31 cellular contexts compared by ENCODE assay signal in the genomic region with DNA sequence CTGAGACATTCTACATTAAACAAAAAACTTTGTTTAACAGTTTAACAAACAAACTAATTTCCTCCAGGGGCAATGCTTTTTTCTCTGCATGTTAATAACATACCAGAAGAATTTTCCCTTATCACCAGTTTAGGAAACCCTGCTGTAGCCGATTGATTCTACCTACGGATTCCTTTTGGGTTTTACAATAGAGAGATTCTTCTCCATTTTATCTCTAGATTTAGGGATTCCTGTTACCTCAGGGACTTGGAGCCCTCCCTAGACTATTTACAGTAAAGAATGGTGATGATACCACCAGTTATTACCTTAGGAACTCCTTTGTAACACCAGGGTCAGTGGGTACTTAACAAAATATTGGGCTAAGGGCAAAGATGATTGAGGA. TPM values are rescaled to one million over a fixed set of nuclear protein-coding genes. Genes with fewer than 3 reads are reported as not detected.
"Had no signal": no experiment of that assay in that cellular context is flagged by ENCODE, and none has a peak within 500 bp of the region (broad histone marks: within the 10 kb centered on the region; RNA-seq: fewer than 3 reads in every experiment).

No MANE protein-coding gene starts in this region.

- ATAC-seq: activated CD8-positive, alpha-beta memory T cell treated with anti-CD3 and anti-CD28 coated beads, Interleukin-2, amount 10 ng/mL, durations not matched to agents 7 days and 5 days; activated naive CD8-positive, alpha-beta T cell treated with anti-CD3 and anti-CD28 coated beads, Interleukin-2, amount 50 U/mL, for 24 hours; mucosa of descending colon; right cardiac atrium; stimulated activated naive CD8-positive, alpha-beta T cell treated with anti-CD3 and anti-CD28 coated beads, Interleukin-15, amount 100 ng/mL, for 72 hours had no signal

- H3K27ac ChIP-seq: dorsolateral prefrontal cortex, epithelial cell of prostate, left lung, prostate gland, vagina had no signal

- H3K4me3 Mint-ChIP-seq: activated CD4-positive, alpha-beta memory T cell treated with anti-CD3 and anti-CD28 coated beads, Interleukin-2, amount 10 ng/mL, durations not matched to agents 7 days and 5 days; activated CD8-positive, alpha-beta memory T cell treated with anti-CD3 and anti-CD28 coated beads, Interleukin-2, amount 10 ng/mL, durations not matched to agents 7 days and 5 days; activated naive CD4-positive, alpha-beta T cell treated with anti-CD3 and anti-CD28 coated beads for 36 hours; activated naive CD8-positive, alpha-beta T cell treated with anti-CD3 and anti-CD28 coated beads, Interleukin-2, amount 50 U/mL, for 24 hours; naive B cell; neural crest cell; stimulated activated naive CD8-positive, alpha-beta T cell treated with anti-CD3 and anti-CD28 coated beads, Interleukin-15, amount 100 ng/mL, for 72 hours; T-helper 2 cell treated with Interferon-gamma antibody and Interleukin-4, amounts not matched to agents 5 μg/mL and 100 μg/mL, for 36 hours had no signal

- H3K4me1 ChIP-seq: prostate gland, vagina had no signal

- DNase-seq: activated CD4-positive, alpha-beta memory T cell treated with anti-CD3 and anti-CD28 coated beads, Interleukin-2, amount 10 ng/mL, durations not matched to agents 7 days and 5 days; activated CD4-positive, alpha-beta T cell treated with anti-CD3 and anti-CD28 coated beads for 48 hours; activated CD4-positive, CD25-positive, alpha-beta regulatory T cell; activated CD8-positive, alpha-beta memory T cell treated with anti-CD3 and anti-CD28 coated beads, Interleukin-2, amount 10 ng/mL, durations not matched to agents 7 days and 5 days; activated naive CD8-positive, alpha-beta T cell treated with anti-CD3 and anti-CD28 coated beads, Interleukin-2, amount 50 U/mL, for 24 hours; activated T-cell treated with anti-CD3 and anti-CD28 coated beads, Interleukin-2, amount 50 U/mL, for 1 hour; anterior cingulate cortex; caudate nucleus; dorsolateral prefrontal cortex; foreskin fibroblast; kidney; mammary epithelial cell; naive B cell; right cardiac atrium; stimulated activated CD4-positive, alpha-beta T cell treated with anti-CD3 and anti-CD28 coated beads, Interleukin-15, amount 100 ng/mL, for 24 hours; stimulated activated CD4-positive, alpha-beta T cell treated with anti-CD3 and anti-CD28 coated beads, Interleukin-2, amount 100 ng/mL, for 48 hours; stimulated activated naive CD8-positive, alpha-beta T cell treated with anti-CD3 and anti-CD28 coated beads, Interleukin-15, amount 100 ng/mL, for 72 hours; trophoblast cell had no signal

- H3K9me3 ChIP-seq: left lung, mucosa of descending colon, prostate gland, vagina had no signal

- H3K9me3 Mint-ChIP-seq: activated CD4-positive, alpha-beta memory T cell treated with anti-CD3 and anti-CD28 coated beads, Interleukin-2, amount 10 ng/mL, durations not matched to agents 7 days and 5 days; activated naive CD4-positive, alpha-beta T cell treated with anti-CD3 and anti-CD28 coated beads for 36 hours; activated naive CD8-positive, alpha-beta T cell treated with anti-CD3 and anti-CD28 coated beads, Interleukin-2, amount 50 U/mL, for 24 hours; brain; neural crest cell; stimulated activated naive CD8-positive, alpha-beta T cell treated with anti-CD3 and anti-CD28 coated beads, Interleukin-15, amount 100 ng/mL, for 72 hours; T-helper 2 cell treated with Interferon-gamma antibody and Interleukin-4, amounts not matched to agents 5 μg/mL and 100 μg/mL, for 36 hours had no signal

- H3K27ac Mint-ChIP-seq: activated CD4-positive, alpha-beta memory T cell treated with anti-CD3 and anti-CD28 coated beads, Interleukin-2, amount 10 ng/mL, durations not matched to agents 7 days and 5 days; activated CD8-positive, alpha-beta memory T cell treated with anti-CD3 and anti-CD28 coated beads, Interleukin-2, amount 10 ng/mL, durations not matched to agents 7 days and 5 days; activated naive CD4-positive, alpha-beta T cell treated with anti-CD3 and anti-CD28 coated beads for 36 hours; activated naive CD8-positive, alpha-beta T cell treated with anti-CD3 and anti-CD28 coated beads, Interleukin-2, amount 50 U/mL, for 24 hours; stimulated activated naive CD8-positive, alpha-beta T cell treated with anti-CD3 and anti-CD28 coated beads, Interleukin-15, amount 100 ng/mL, for 72 hours; T-helper 2 cell treated with Interferon-gamma antibody and Interleukin-4, amounts not matched to agents 5 μg/mL and 100 μg/mL, for 36 hours had no signal

- H3K27me3 ChIP-seq: dorsolateral prefrontal cortex, left lung, vagina had no signal

- H3K36me3 ChIP-seq: left lung, prostate gland, vagina had no signal

- FAIRE-seq: colon, kidney had no signal

- H3K4me3 ChIP-seq: dorsolateral prefrontal cortex, left lung, mucosa of descending colon, prostate gland, vagina had no signal

- H3K4me1 Mint-ChIP-seq: naive B cell had no signal

- H3K36me3 Mint-ChIP-seq: activated CD8-positive, alpha-beta memory T cell treated with anti-CD3 and anti-CD28 coated beads, Interleukin-2, amount 10 ng/mL, durations not matched to agents 7 days and 5 days; brain; naive B cell had no signal

RNA-seq across cellular contexts. Expression of a gene that starts 5.3 kb away (rescaled TPM):
- total RNA-seq: activated CD4-positive, alpha-beta memory T cell treated with anti-CD3 and anti-CD28 coated beads, Interleukin-2, amount 10 ng/mL, durations not matched to agents 7 days and 5 days; activated CD8-positive, alpha-beta memory T cell treated with anti-CD3 and anti-CD28 coated beads, Interleukin-2, amount 10 ng/mL, durations not matched to agents 7 days and 5 days; activated naive CD4-positive, alpha-beta T cell treated with anti-CD3 and anti-CD28 coated beads for 36 hours; glomerular endothelial cell; neural crest cell; osteoblast; temporal lobe; vagina had no signal

RNA-seq across cellular contexts. Expression of a gene that starts 49.7 kb away (rescaled TPM):
- total RNA-seq: activated CD4-positive, alpha-beta memory T cell treated with anti-CD3 and anti-CD28 coated beads, Interleukin-2, amount 10 ng/mL, durations not matched to agents 7 days and 5 days; activated CD8-positive, alpha-beta memory T cell treated with anti-CD3 and anti-CD28 coated beads, Interleukin-2, amount 10 ng/mL, durations not matched to agents 7 days and 5 days; activated naive CD4-positive, alpha-beta T cell treated with anti-CD3 and anti-CD28 coated beads for 36 hours; mammary epithelial cell; osteoblast had no signal
- polyA plus RNA-seq: mammary epithelial cell, right cardiac atrium had no signal

RNA-seq across cellular contexts. Expression of a gene that starts 51.8 kb away (rescaled TPM):
- total RNA-seq: right cardiac atrium, vagina had no signal
